21 cellular contexts compared by ENCODE assay signal in genomic region chr13:98041081-98041820, GRCh38.
DNase-seq lines count a peak whose midpoint lies in the region; ATAC-seq and TF ChIP-seq lines count a peak whose summit lies in the region.
"Had no signal": no experiment of that assay in that cellular context is flagged by ENCODE, and none has a peak within 500 bp of the region (broad histone marks: within the 10 kb centered on the region; RNA-seq: fewer than 3 reads in every experiment).

No MANE protein-coding gene starts in this region.

- H3K27me3 ChIP-seq in osteoblast (ENCODE audit: insufficient read depth, low read length), result no peaks in the 10 kb centered on the region
- H3K27me3 ChIP-seq in naive thymus-derived CD4-positive, alpha-beta T cell (ENCODE audit: control insufficient read depth in 2 of 2, insufficient read depth in 2 of 2, low read length in 2 of 2), result no peaks in the 10 kb centered on the region
- H3K27me3 ChIP-seq: BLaER1, SJCRH30 had no signal

- no peak overlapping the region for H3K4me3 ChIP-seq in osteoblast (ENCODE audit: insufficient read depth, low read length)
- no peak overlapping the region for H3K4me3 ChIP-seq in naive thymus-derived CD4-positive, alpha-beta T cell (ENCODE audit: low read length)
- H3K4me3 ChIP-seq: A549, BLaER1, SJCRH30 had no signal

- POLR2A ChIA-PET in naive thymus-derived CD4-positive, alpha-beta T cell (lab: Charles Lee), result no interaction called here

- H3K4me1 Mint-ChIP-seq in naive thymus-derived CD4-positive, alpha-beta T cell, result no peaks in the 10 kb centered on the region

- H3K27me3 Mint-ChIP-seq in naive thymus-derived CD4-positive, alpha-beta T cell, result peaks cover 0 to 11% (median 6%) of the 10 kb centered on the region in 5 donors
- H3K27me3 Mint-ChIP-seq: CD4-positive, alpha-beta T cell had no signal

- DNase-seq in AG20443 (ENCODE audit: low spot score) (peak; percentile 65), GM04504 (ENCODE audit: low read depth) (peak; percentile 60), SK-MEL-5 (ENCODE audit: low read depth, low spot score) (peak; percentile 67), osteoblast (ENCODE audit: insufficient read length, low spot score, missing footprints) (peak; percentile 79), anterior cingulate cortex (lab: John Stamatoyannopoulos, UW) (no peak), GM19238 (ENCODE audit: insufficient read length, low spot score) (no peak)
- DNase-seq in naive thymus-derived CD4-positive, alpha-beta T cell, result no peak
- DNase-seq: CD4-positive, alpha-beta T cell; DMS153; H7; KBM-7; NCI-H1092 treated with DMSO at 0.1 percent for 48 hours; NCI-H1436 treated with DMSO at 0.1 percent for 48 hours; NCI-H1930; NCI-H748 treated with DMSO at 0.1 percent for 48 hours; NK-92 treated with Interleukin-12 subunit alpha and Interleukin-12 subunit beta, amount 100 ng/mL, for 24 hours; SJCRH30; T-helper 1 cell had no signal

- no peaks in the 10 kb centered on the region for H3K4me1 ChIP-seq in osteoblast (ENCODE audit: insufficient read depth, low read length)
- H3K4me1 ChIP-seq in naive thymus-derived CD4-positive, alpha-beta T cell (ENCODE audit: control insufficient read depth in 2 of 2, insufficient read depth in 2 of 2, low read length in 2 of 2), result no peaks in the 10 kb centered on the region
- H3K4me1 ChIP-seq: A549, SJCRH30 had no signal

- H2AFZ ChIP-seq in osteoblast (ENCODE audit: low read length), result no peak overlapping the region

- H3K27ac Mint-ChIP-seq in naive thymus-derived CD4-positive, alpha-beta T cell, result no peak overlapping the region
- H3K27ac Mint-ChIP-seq: CD4-positive, alpha-beta T cell had no signal

- no peak for ATAC-seq in naive thymus-derived CD4-positive, alpha-beta T cell
- ATAC-seq: A549, Panc1 had no signal

- TF ChIP-seq CTCF in osteoblast (IDR thresholded peaks at IDR 0.05; ENCODE audit: extremely low read depth, low read depth, low read length), result no peak

- H3K9me3 ChIP-seq in osteoblast (ENCODE audit: low read depth, low read length), result no peaks in the 10 kb centered on the region
- H3K9me3 ChIP-seq in naive thymus-derived CD4-positive, alpha-beta T cell (ENCODE audit: control insufficient read depth in 2 of 3, low read length in 3 of 3), result no peaks in the 10 kb centered on the region
- H3K9me3 ChIP-seq: A549, BLaER1, SJCRH30 had no signal

- intact Hi-C loops in naive thymus-derived CD4-positive, alpha-beta T cell (cut with micrococcal nuclease), result no loop called here

- CTCF ChIA-PET in naive thymus-derived CD4-positive, alpha-beta T cell (lab: Charles Lee), result no interaction called here

- no peaks in the 10 kb centered on the region for H3K36me3 ChIP-seq in osteoblast (ENCODE audit: insufficient read depth, low read length)
- H3K36me3 ChIP-seq in naive thymus-derived CD4-positive, alpha-beta T cell (ENCODE audit: control insufficient read depth in 2 of 3, insufficient read depth in 3 of 3, low read length in 3 of 3), result no peaks in the 10 kb centered on the region
- H3K36me3 ChIP-seq: BLaER1, SJCRH30 had no signal

- H4K20me1 ChIP-seq in osteoblast (ENCODE audit: insufficient read depth, low read length), result no peaks in the 10 kb centered on the region
- H4K20me1 ChIP-seq: BLaER1 had no signal

- H3K4me3 Mint-ChIP-seq in naive thymus-derived CD4-positive, alpha-beta T cell, result no peak overlapping the region
- H3K4me3 Mint-ChIP-seq: CD4-positive, alpha-beta T cell had no signal

- no peak overlapping the region for H3K4me2 ChIP-seq in osteoblast (ENCODE audit: insufficient read depth, low read length)
- H3K4me2 ChIP-seq: A549, BLaER1 had no signal

- no peaks in the 10 kb centered on the region for H3K79me2 ChIP-seq in osteoblast (ENCODE audit: insufficient read depth, low read length)

- in situ Hi-C loops in SK-MEL-5 (cut with HindIII; ENCODE audit: low pct_unique_long_range_greater_than_20kb, low sequenced_read_pairs), result no loop called here

- H3K9me3 Mint-ChIP-seq in naive thymus-derived CD4-positive, alpha-beta T cell, result peaks cover 0 to 6% (median 0%) of the 10 kb centered on the region in 11 donors
- H3K9me3 Mint-ChIP-seq: CD4-positive, alpha-beta T cell had no signal

- no peaks in the 10 kb centered on the region for H3K36me3 Mint-ChIP-seq in naive thymus-derived CD4-positive, alpha-beta T cell

- H3K27ac ChIP-seq in osteoblast (ENCODE audit: low read depth, low read length), result no peak overlapping the region
- H3K27ac ChIP-seq in naive thymus-derived CD4-positive, alpha-beta T cell (ENCODE audit: low read depth, low read length), result no peak overlapping the region
- H3K27ac ChIP-seq: A549, BLaER1, SJCRH30 had no signal

Comparison
In these comparisons a context has a peak if more than half of its experiments do, and no peak if none do; other contexts are left out.
1. DNase-seq: peak in AG20443 (single experiment), GM04504 (single experiment), SK-MEL-5 (single experiment) and osteoblast (single experiment); none in anterior cingulate cortex (0 of 58), GM19238 (single experiment) and naive thymus-derived CD4-positive, alpha-beta T cell (0 of 9).